Comparison of ENCODE assay signal across 8 cellular contexts in the genomic region with DNA sequence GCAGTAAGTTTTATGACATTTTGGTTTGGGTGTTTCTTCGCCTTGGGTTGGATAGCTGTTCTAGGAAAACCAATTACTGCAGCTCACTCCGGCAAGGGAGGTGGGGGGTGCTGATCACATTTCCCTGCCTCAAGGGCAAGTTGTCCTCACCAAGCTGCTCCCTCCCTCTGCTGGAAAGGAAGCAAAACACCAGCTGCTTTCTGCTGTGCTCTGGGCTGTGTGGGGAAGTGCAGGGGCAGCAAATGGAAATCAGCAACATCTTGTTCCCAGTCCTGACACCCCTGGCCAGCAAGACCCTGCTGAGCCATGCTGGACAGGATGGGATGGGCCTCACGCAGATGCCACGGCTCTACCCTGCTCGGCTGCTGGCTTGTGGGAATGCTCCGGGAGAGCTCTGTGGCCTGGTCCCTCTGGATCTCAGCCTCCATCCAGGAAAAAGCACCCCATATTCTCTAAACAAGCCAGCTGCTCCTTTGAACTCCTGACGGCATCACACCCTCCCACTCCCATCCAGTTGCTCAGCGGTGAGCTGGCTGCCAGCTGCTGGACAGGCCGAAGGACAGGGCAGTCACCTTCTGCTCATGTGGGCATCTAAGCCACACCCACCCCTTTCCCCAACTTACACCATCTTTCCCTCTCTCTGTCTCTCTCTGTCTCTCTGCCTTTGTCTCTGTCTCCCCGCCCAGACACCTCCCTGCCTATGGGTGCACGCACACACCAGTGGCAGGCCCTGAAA. TPM values are rescaled to one million over a fixed set of nuclear protein-coding genes. Genes with fewer than 3 reads are reported as not detected.
A peak's percentile ranks its signal among the peaks of the same experiment; 100 is the strongest.
DNase-seq lines count a peak whose midpoint lies in the region; ATAC-seq and TF ChIP-seq lines count a peak whose summit lies in the region.
"Had no signal": no experiment of that assay in that cellular context is flagged by ENCODE, and none has a peak within 500 bp of the region (broad histone marks: within the 10 kb centered on the region; RNA-seq: fewer than 3 reads in every experiment).

No MANE protein-coding gene starts in this region.

- no peak overlapping the region for H3K9ac ChIP-seq in SK-N-MC (ENCODE audit: insufficient read length)
- peak overlapping the region in 2 of 3 donors; percentile 47 to 64 for H3K9ac ChIP-seq in skeletal muscle tissue (ENCODE audit: low read depth in 1 of 3, low read length in 3 of 3)

- ATAC-seq in GM21576 (IDR thresholded peaks at IDR 0.05; ENCODE audit: unreplicated experiment) (no peak), HG02938 (IDR thresholded peaks at IDR 0.05; ENCODE audit: unreplicated experiment) (no peak)
- ATAC-seq: stimulated activated naive CD8-positive, alpha-beta T cell treated with anti-CD3 and anti-CD28 coated beads, Interleukin-15, amount 100 ng/mL, for 72 hours had no signal

- H3K27me3 ChIP-seq in cardiac muscle cell = peaks cover 47% of the 10 kb centered on the region
- H3K27me3 ChIP-seq in skeletal muscle tissue (ENCODE audit: control insufficient read depth in 3 of 3, insufficient read depth in 3 of 3, low read length in 3 of 3) = peaks cover 2 to 16% (median 10%) of the 10 kb centered on the region in 3 donors

- H3K4me1 ChIP-seq in cardiac muscle cell (ENCODE audit: low read depth) (no peaks in the 10 kb centered on the region), skeletal muscle tissue (ENCODE audit: control insufficient read depth in 3 of 3, insufficient read depth in 3 of 3, low read length in 3 of 3) (peaks cover 13 to 34% (median 22%) of the 10 kb centered on the region in 3 donors)

- H3K27ac ChIP-seq in SK-N-MC = no peak overlapping the region
- no peak overlapping the region for H3K27ac ChIP-seq in cardiac muscle cell
- peak overlapping the region; percentile 44 for H3K27ac ChIP-seq in skeletal muscle tissue (ENCODE audit: low read depth, low read length)

- H3K9me3 ChIP-seq in SK-N-MC (ENCODE audit: low read depth, low read length) = no peaks in the 10 kb centered on the region
- no peaks in the 10 kb centered on the region for H3K9me3 ChIP-seq in cardiac muscle cell (ENCODE audit: low read depth)
- no peaks in the 10 kb centered on the region for H3K9me3 ChIP-seq in skeletal muscle tissue (ENCODE audit: control insufficient read depth in 3 of 3, low read length in 3 of 3)

- peak; percentile 32 for DNase-seq in HPDE6-E6E7 (ENCODE audit: extremely low spot score)
- peak; percentile 71 for DNase-seq in SK-N-MC (ENCODE audit: low read depth, low spot score)
- peak; percentile 68 to 74 for DNase-seq in cardiac muscle cell (ENCODE audit: low read depth in 1 of 2, low spot score in 1 of 2)
- no peak for DNase-seq in stimulated activated CD4-positive, alpha-beta T cell treated with anti-CD3 and anti-CD28 coated beads, Interleukin-4, amount 100 ng/mL, for 4 hours
- DNase-seq: stimulated activated naive CD8-positive, alpha-beta T cell treated with anti-CD3 and anti-CD28 coated beads, Interleukin-15, amount 100 ng/mL, for 72 hours had no signal

- no peaks in the 10 kb centered on the region for H3K36me3 ChIP-seq in SK-N-MC (ENCODE audit: insufficient read depth, low read length)
- no peaks in the 10 kb centered on the region for H3K36me3 ChIP-seq in cardiac muscle cell
- H3K36me3 ChIP-seq in skeletal muscle tissue (ENCODE audit: control insufficient read depth in 3 of 3, insufficient read depth in 3 of 3, low read length in 3 of 3) = no peaks in the 10 kb centered on the region

- TF ChIP-seq CTCF in cardiac muscle cell (IDR thresholded peaks at IDR 0.05; ENCODE audit: low read depth, low read length) = peak; percentile 58

- no peak overlapping the region for H3K4me3 ChIP-seq in SK-N-MC
- no peak overlapping the region for H3K4me3 ChIP-seq in cardiac muscle cell
- peak overlapping the region in 2 of 3 donors; percentile 5 to 35 for H3K4me3 ChIP-seq in skeletal muscle tissue (ENCODE audit: low read length in 3 of 3)

RNA-seq across cellular contexts. Expression of gene EIF5, which starts 52.4 kb away (rescaled TPM):
- total RNA-seq in cardiac muscle cell (132 and 149 TPM in 2 replicates), skeletal muscle tissue (84.5 TPM)
- 318 and 441 TPM in 2 replicates for polyA plus RNA-seq in cardiac muscle cell

Comparison
In these comparisons a context has a peak if more than half of its experiments do, and no peak if none do; other contexts are left out.
1. DNase-seq: peak in HPDE6-E6E7 (single experiment), SK-N-MC (single experiment) and cardiac muscle cell (2 of 2); none in stimulated activated CD4-positive, alpha-beta T cell treated with anti-CD3 and anti-CD28 coated beads, Interleukin-4, amount 100 ng/mL, for 4 hours (0 of 2).
2. H3K4me3 ChIP-seq: peak in skeletal muscle tissue (2 of 3); none in SK-N-MC (single experiment) and cardiac muscle cell (single experiment).